Comparison of ENCODE assay signal across 8 cellular contexts in genomic region chr4:22515145-22515887, GRCh38. TPM values are rescaled to one million over a fixed set of nuclear protein-coding genes. Genes with fewer than 3 reads are reported as not detected.
A peak's percentile ranks its signal among the peaks of the same experiment; 100 is the strongest.
DNase-seq lines count a peak whose midpoint lies in the region; ATAC-seq and TF ChIP-seq lines count a peak whose summit lies in the region.

No MANE protein-coding gene starts in this region.

- H3K9ac ChIP-seq in neural progenitor cell, result peak overlapping the region; percentile 57

- H4K20me1 ChIP-seq in neural progenitor cell (ENCODE audit: low read depth), result peaks cover 36% of the 10 kb centered on the region

- H3K4me2 ChIP-seq in neural progenitor cell, result peak overlapping the region; percentile 99

- DNase-seq in GM04504 (ENCODE audit: low read depth) (peak; percentile 34), NCI-H524 (lab: John Stamatoyannopoulos, UW) (peak; percentile 51 to 72), germinal center (ENCODE audit: low spot score) (peak; percentile 33), neural progenitor cell (ENCODE audit: low spot score) (peak; percentile 84), tibial nerve (ENCODE audit: low spot score in 2 of 2) (peak; percentile 29 to 50)
- DNase-seq in activated T-helper 2 cell treated with anti-CD3 and anti-CD28 coated beads, Interferon-gamma antibody, Interleukin-2, Interleukin-4, amounts not matched to agents 10 μg/mL and 5 μg/mL and 100 μg/mL, durations not matched to agents 14 hours and 24 hours and 36 hours (ENCODE audit: low spot score), result peak; percentile 46

- peak overlapping the region; percentile 100 for H3K4me3 Mint-ChIP-seq in activated T-helper 2 cell treated with anti-CD3 and anti-CD28 coated beads, Interferon-gamma antibody, Interleukin-2, Interleukin-4, amounts not matched to agents 10 μg/mL and 5 μg/mL and 100 μg/mL, durations not matched to agents 14 hours and 24 hours and 36 hours (ENCODE audit: low read depth)
- H3K4me3 Mint-ChIP-seq in neural progenitor cell, result peak overlapping the region; percentile 100

- H3K36me3 Mint-ChIP-seq in activated T-helper 2 cell treated with anti-CD3 and anti-CD28 coated beads, Interferon-gamma antibody, Interleukin-2, Interleukin-4, amounts not matched to agents 10 μg/mL and 5 μg/mL and 100 μg/mL, durations not matched to agents 14 hours and 24 hours and 36 hours (ENCODE audit: low read depth), result peaks cover 15% of the 10 kb centered on the region
- H3K36me3 Mint-ChIP-seq in neural progenitor cell, result peaks cover 30% of the 10 kb centered on the region

- WGBS in tibial nerve, 2 donors, result 1% methylated on average over 24 to 34 of the region's 80 CpGs

- intact Hi-C loops in activated T-helper 2 cell treated with anti-CD3 and anti-CD28 coated beads, Interferon-gamma antibody, Interleukin-2, Interleukin-4, amounts not matched to agents 10 μg/mL and 5 μg/mL and 100 μg/mL, durations not matched to agents 14 hours and 24 hours and 36 hours (cut with micrococcal nuclease), result loop anchor here (1.0 to 5.0 kb wide), 3 partner anchors 14 to 157 kb away; no protein-coding TSS in a partner anchor

- H3K9me3 Mint-ChIP-seq in activated T-helper 2 cell treated with anti-CD3 and anti-CD28 coated beads, Interferon-gamma antibody, Interleukin-2, Interleukin-4, amounts not matched to agents 10 μg/mL and 5 μg/mL and 100 μg/mL, durations not matched to agents 14 hours and 24 hours and 36 hours, result no peaks in the 10 kb centered on the region
- H3K9me3 Mint-ChIP-seq in neural progenitor cell, result peaks cover 29% of the 10 kb centered on the region

- peaks cover 8% of the 10 kb centered on the region for H3K4me1 ChIP-seq in neural progenitor cell
- H3K4me1 ChIP-seq in tibial nerve, result peaks cover 0 to 20% (median 9%) of the 10 kb centered on the region in 4 donors

- H3K36me3 ChIP-seq in neural progenitor cell, result no peaks in the 10 kb centered on the region
- no peaks in the 10 kb centered on the region for H3K36me3 ChIP-seq in tibial nerve

- peaks cover 50% of the 10 kb centered on the region for H3K79me2 ChIP-seq in neural progenitor cell (ENCODE audit: low read depth)

- H3K27ac ChIP-seq in neural progenitor cell, result peak overlapping the region; percentile 89
- H3K27ac ChIP-seq in tibial nerve, result peak overlapping the region; percentile 50 to 85 (median 74)

- TF ChIP-seq POLR2A in tibial nerve (IDR thresholded peaks at IDR 0.05), result no peak

- peak overlapping the region; percentile 98 for H3K27ac Mint-ChIP-seq in activated T-helper 2 cell treated with anti-CD3 and anti-CD28 coated beads, Interferon-gamma antibody, Interleukin-2, Interleukin-4, amounts not matched to agents 10 μg/mL and 5 μg/mL and 100 μg/mL, durations not matched to agents 14 hours and 24 hours and 36 hours
- peak overlapping the region; percentile 99 for H3K27ac Mint-ChIP-seq in neural progenitor cell

- TF ChIP-seq EP300 in tibial nerve (IDR thresholded peaks at IDR 0.05), result peak in 1 of 2 donors; percentile 29

- H3K9me3 ChIP-seq in neural progenitor cell (ENCODE audit: low read depth) (no peaks in the 10 kb centered on the region), tibial nerve (no peaks in the 10 kb centered on the region)

- H3K4me1 Mint-ChIP-seq in activated T-helper 2 cell treated with anti-CD3 and anti-CD28 coated beads, Interferon-gamma antibody, Interleukin-2, Interleukin-4, amounts not matched to agents 10 μg/mL and 5 μg/mL and 100 μg/mL, durations not matched to agents 14 hours and 24 hours and 36 hours (ENCODE audit: low read depth), result peaks cover 25% of the 10 kb centered on the region
- peaks cover 18% of the 10 kb centered on the region for H3K4me1 Mint-ChIP-seq in neural progenitor cell

- TF ChIP-seq CTCF in neural progenitor cell (IDR thresholded peaks at IDR 0.05) (no peak), tibial nerve (IDR thresholded peaks at IDR 0.05) (peak in 2 of 5 experiments; percentile 17 to 29)

- peak; percentile 42 for ATAC-seq in HG02884 (IDR thresholded peaks at IDR 0.05; ENCODE audit: unreplicated experiment)
- ATAC-seq in GM21619 (IDR thresholded peaks at IDR 0.05; ENCODE audit: unreplicated experiment), result no peak

- H3F3A ChIP-seq in neural progenitor cell (ENCODE audit: low read depth), result peaks cover 21% of the 10 kb centered on the region

- H3K4me3 ChIP-seq in neural progenitor cell, result peak overlapping the region; percentile 84
- H3K4me3 ChIP-seq in tibial nerve, result peak overlapping the region; percentile 44 to 70 (median 50)

- H3K27me3 ChIP-seq in neural progenitor cell, result peaks cover 5% of the 10 kb centered on the region
- H3K27me3 ChIP-seq in tibial nerve, result no peaks in the 10 kb centered on the region

- no peaks in the 10 kb centered on the region for H3K27me3 Mint-ChIP-seq in activated T-helper 2 cell treated with anti-CD3 and anti-CD28 coated beads, Interferon-gamma antibody, Interleukin-2, Interleukin-4, amounts not matched to agents 10 μg/mL and 5 μg/mL and 100 μg/mL, durations not matched to agents 14 hours and 24 hours and 36 hours (ENCODE audit: low read depth)
- H3K27me3 Mint-ChIP-seq in neural progenitor cell (ENCODE audit: insufficient read depth, low read depth), result peaks cover 4% of the 10 kb centered on the region

- peak overlapping the region; percentile 84 for H2AFZ ChIP-seq in neural progenitor cell (replicated peaks)

RNA-seq across cellular contexts. Expression of gene ADGRA3, which starts 0.6 kb away (rescaled TPM):
- total RNA-seq in activated T-helper 2 cell treated with anti-CD3 and anti-CD28 coated beads, Interferon-gamma antibody, Interleukin-2, Interleukin-4, amounts not matched to agents 10 μg/mL and 5 μg/mL and 100 μg/mL, durations not matched to agents 14 hours and 24 hours and 36 hours, result 41.0 and 41.4 TPM in 2 replicates
- total RNA-seq in neural progenitor cell (ENCODE audit: low replicate concordance) (72.5 and 87.9 TPM in 2 replicates), tibial nerve (10 to 100 TPM; 14.9 to 26.3 (median 20.2) TPM)

Comparison
In these comparisons a context has a peak if more than half of its experiments do, and no peak if none do; other contexts are left out.
1. DNase-seq: peak in every context shown above with its lines; median percentile 84 in neural progenitor cell; 62 in NCI-H524; 46 in activated T-helper 2 cell treated with anti-CD3 and anti-CD28 coated beads, Interferon-gamma antibody, Interleukin-2, Interleukin-4, amounts not matched to agents 10 μg/mL and 5 μg/mL and 100 μg/mL, durations not matched to agents 14 hours and 24 hours and 36 hours; 40 in tibial nerve; 34 in GM04504; 33 in germinal center.